ENCODE assay signal across 24 cellular contexts in the genomic region with DNA sequence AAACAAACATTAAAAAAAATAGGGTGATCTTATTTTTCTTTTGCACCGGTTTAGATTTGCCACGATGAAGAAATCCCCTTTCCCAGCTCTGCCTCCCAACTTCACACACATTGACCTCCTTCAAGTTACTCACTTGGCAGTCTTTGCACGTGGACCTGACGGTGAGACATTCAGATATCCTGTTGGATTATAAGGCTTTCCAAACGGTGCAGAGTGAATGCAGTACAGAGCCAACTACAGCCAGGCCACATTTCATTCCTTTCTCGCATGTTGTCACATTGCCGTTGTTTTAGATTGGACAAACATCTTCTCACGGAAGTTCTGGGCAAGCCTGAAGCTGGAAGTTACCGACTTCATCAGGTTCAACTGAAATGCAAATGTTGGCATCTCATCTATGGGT.
"Had no signal": no experiment of that assay in that cellular context is flagged by ENCODE, and none has a peak within 500 bp of the region (broad histone marks: within the 10 kb centered on the region; RNA-seq: fewer than 3 reads in every experiment).

No MANE protein-coding gene starts in this region.

- H2AFZ ChIP-seq: parathyroid adenoma had no signal

- H3K4me3 Mint-ChIP-seq: immature natural killer cell; memory B cell; naive B cell; nephron; stimulated activated memory B cell treated with anti-CD40 and anti-IgM and Interleukin-4, amounts not matched to agents 10 μg/mL and 1 μg/mL and 100 μg/mL, for 72 hours; stimulated activated naive CD8-positive, alpha-beta T cell treated with anti-CD3 and anti-CD28 coated beads, Interleukin-15, Interleukin-2, amounts not matched to agents 100 ng/mL and 50 ng/mL, for 24 hours had no signal

- H3K9me3 ChIP-seq: gastrocnemius medialis, left ventricle myocardium inferior, lower lobe of right lung, prostate gland, spleen, tibial nerve, upper lobe of right lung had no signal

- H3K4me1 Mint-ChIP-seq: immature natural killer cell had no signal

- H3K27ac Mint-ChIP-seq: immature natural killer cell; stimulated activated naive CD8-positive, alpha-beta T cell treated with anti-CD3 and anti-CD28 coated beads, Interleukin-15, Interleukin-2, amounts not matched to agents 100 ng/mL and 50 ng/mL, for 24 hours had no signal

- H3K27me3 ChIP-seq: dorsolateral prefrontal cortex, gastrocnemius medialis, spleen, tibial nerve, upper lobe of right lung had no signal

- DNase-seq: cortex of kidney; dorsolateral prefrontal cortex; effector CD8-positive, alpha-beta T cell; gastrocnemius medialis; immature natural killer cell; kidney; left cardiac atrium; left ventricle myocardium inferior; lower lobe of right lung; naive B cell; retina; spleen; stimulated activated CD4-positive, alpha-beta T cell treated with anti-CD3 and anti-CD28 coated beads, Interleukin-15, amount 100 ng/mL, for 24 hours; stimulated activated CD4-positive, alpha-beta T cell treated with anti-CD3 and anti-CD28 coated beads, Interleukin-1b, Interleukin-23, amount 100 ng/mL, for 48 hours; stimulated activated CD4-positive, alpha-beta T cell treated with anti-CD3 and anti-CD28 coated beads, Interleukin-4, amount 100 ng/mL, for 24 hours; upper lobe of right lung had no signal

- H3K36me3 ChIP-seq: gastrocnemius medialis, lower lobe of right lung, prostate gland, tibial nerve, upper lobe of right lung had no signal

- H3K79me2 ChIP-seq: parathyroid adenoma had no signal

- H3K9me3 Mint-ChIP-seq: immature natural killer cell; memory B cell; naive B cell; nephron; stimulated activated memory B cell treated with anti-CD40 and anti-IgM and Interleukin-4, amounts not matched to agents 10 μg/mL and 1 μg/mL and 100 μg/mL, for 72 hours; stimulated activated naive CD8-positive, alpha-beta T cell treated with anti-CD3 and anti-CD28 coated beads, Interleukin-15, Interleukin-2, amounts not matched to agents 100 ng/mL and 50 ng/mL, for 24 hours had no signal

- ATAC-seq: gastrocnemius medialis; left cardiac atrium; lower lobe of right lung; sciatic nerve; stimulated activated memory B cell treated with anti-CD40 and anti-IgM and Interleukin-4, amounts not matched to agents 10 μg/mL and 1 μg/mL and 100 μg/mL, for 72 hours; upper lobe of right lung had no signal

- H3K27ac ChIP-seq: dorsolateral prefrontal cortex, gastrocnemius medialis, left ventricle myocardium inferior, lower lobe of right lung, parathyroid adenoma, prostate gland, upper lobe of right lung had no signal

- H3K9ac ChIP-seq: parathyroid adenoma had no signal

- FAIRE-seq: kidney had no signal

- H3K27me3 Mint-ChIP-seq: memory B cell; naive B cell; stimulated activated memory B cell treated with anti-CD40 and anti-IgM and Interleukin-4, amounts not matched to agents 10 μg/mL and 1 μg/mL and 100 μg/mL, for 72 hours; stimulated activated naive CD8-positive, alpha-beta T cell treated with anti-CD3 and anti-CD28 coated beads, Interleukin-15, Interleukin-2, amounts not matched to agents 100 ng/mL and 50 ng/mL, for 24 hours had no signal

- H3K4me1 ChIP-seq: gastrocnemius medialis, parathyroid adenoma, prostate gland had no signal

- H3K4me3 ChIP-seq: dorsolateral prefrontal cortex, gastrocnemius medialis, left ventricle myocardium inferior, lower lobe of right lung, prostate gland, spleen, tibial nerve, upper lobe of right lung had no signal
